In the genomic region with DNA sequence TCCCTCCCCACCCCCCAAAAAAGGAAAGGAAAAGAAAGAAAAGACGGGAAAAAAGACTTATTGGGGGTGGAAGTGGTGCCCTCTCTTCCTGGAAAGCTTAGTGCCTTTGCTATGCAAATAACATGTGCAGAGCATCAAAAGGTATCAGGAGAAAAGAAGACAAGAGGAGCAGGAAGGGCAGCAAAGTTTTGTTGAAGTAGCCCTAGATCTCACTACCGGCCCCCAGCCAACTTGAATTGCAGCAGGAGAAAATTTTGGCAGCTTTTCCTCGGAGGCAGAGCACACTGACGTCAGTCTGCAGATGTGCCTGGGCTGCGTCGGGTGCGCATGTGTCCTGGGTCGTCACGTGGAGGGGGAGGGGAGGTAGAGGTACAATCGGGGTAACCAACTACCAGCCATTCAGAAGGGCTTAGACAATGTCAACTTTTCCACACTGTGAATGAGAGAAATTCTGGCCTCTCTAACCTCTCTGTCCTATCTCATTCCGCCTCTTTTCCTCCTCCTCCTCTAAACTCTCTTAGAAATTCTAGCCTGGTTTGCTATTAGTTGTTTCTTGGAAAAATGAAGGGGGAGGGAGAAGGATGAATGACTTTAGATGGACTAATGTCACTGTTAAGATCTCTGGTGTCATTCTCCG, we compare ENCODE assay signal across 8 cellular contexts. TPM values are rescaled to one million over a fixed set of nuclear protein-coding genes. Genes with fewer than 3 reads are reported as not detected.
DNase-seq lines count a peak whose midpoint lies in the region; ATAC-seq and TF ChIP-seq lines count a peak whose summit lies in the region.

A gene with protein sequence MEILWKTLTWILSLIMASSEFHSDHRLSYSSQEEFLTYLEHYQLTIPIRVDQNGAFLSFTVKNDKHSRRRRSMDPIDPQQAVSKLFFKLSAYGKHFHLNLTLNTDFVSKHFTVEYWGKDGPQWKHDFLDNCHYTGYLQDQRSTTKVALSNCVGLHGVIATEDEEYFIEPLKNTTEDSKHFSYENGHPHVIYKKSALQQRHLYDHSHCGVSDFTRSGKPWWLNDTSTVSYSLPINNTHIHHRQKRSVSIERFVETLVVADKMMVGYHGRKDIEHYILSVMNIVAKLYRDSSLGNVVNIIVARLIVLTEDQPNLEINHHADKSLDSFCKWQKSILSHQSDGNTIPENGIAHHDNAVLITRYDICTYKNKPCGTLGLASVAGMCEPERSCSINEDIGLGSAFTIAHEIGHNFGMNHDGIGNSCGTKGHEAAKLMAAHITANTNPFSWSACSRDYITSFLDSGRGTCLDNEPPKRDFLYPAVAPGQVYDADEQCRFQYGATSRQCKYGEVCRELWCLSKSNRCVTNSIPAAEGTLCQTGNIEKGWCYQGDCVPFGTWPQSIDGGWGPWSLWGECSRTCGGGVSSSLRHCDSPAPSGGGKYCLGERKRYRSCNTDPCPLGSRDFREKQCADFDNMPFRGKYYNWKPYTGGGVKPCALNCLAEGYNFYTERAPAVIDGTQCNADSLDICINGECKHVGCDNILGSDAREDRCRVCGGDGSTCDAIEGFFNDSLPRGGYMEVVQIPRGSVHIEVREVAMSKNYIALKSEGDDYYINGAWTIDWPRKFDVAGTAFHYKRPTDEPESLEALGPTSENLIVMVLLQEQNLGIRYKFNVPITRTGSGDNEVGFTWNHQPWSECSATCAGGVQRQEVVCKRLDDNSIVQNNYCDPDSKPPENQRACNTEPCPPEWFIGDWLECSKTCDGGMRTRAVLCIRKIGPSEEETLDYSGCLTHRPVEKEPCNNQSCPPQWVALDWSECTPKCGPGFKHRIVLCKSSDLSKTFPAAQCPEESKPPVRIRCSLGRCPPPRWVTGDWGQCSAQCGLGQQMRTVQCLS (N-terminal part only) (minus strand): TSS at position 286 of the 637 bp plus-strand sequence. CDS start 8,247 bp downstream, outside the sequence.

- peak within 1 kb of the TSS; percentile 52 for H2AFZ ChIP-seq in neural cell (ENCODE audit: low read depth, low read length)

- no peak for TF ChIP-seq EP300 in neural cell (conservative IDR thresholded peaks at IDR 0.05; ENCODE audit: poor library complexity, severe bottlenecking)

- peak within 1 kb of the TSS; percentile 21 for H3K9ac ChIP-seq in neural cell (ENCODE audit: low read length)

- ATAC-seq in GM21423 (IDR thresholded peaks at IDR 0.05; ENCODE audit: unreplicated experiment), result peak; percentile 83

- peak within 1 kb of the TSS; percentile 64 for H3K4me2 ChIP-seq in neural cell (ENCODE audit: low read length)

- peaks cover 3% of the 10 kb centered on the region for H3K27me3 ChIP-seq in neural cell (ENCODE audit: insufficient read depth, low read depth, low read length)

- H3K79me2 ChIP-seq in neural cell (replicated peaks; ENCODE audit: insufficient read depth, low read length), result peaks cover 4% of the 10 kb centered on the region

- DNase-seq in DMS53 (lab: John Stamatoyannopoulos, UW), result peak; percentile 91
- DNase-seq in HuH-7 (ENCODE audit: low spot score), result peak; percentile 48
- DNase-seq in activated gamma-delta T cell (lab: John Stamatoyannopoulos, UW), result peak; percentile 44
- DNase-seq in fibroblast of villous mesenchyme (ENCODE audit: low read depth), result peak; percentile 99

- no peaks in the 10 kb centered on the region for H3K9me3 Mint-ChIP-seq in stimulated activated naive CD8-positive, alpha-beta T cell treated with anti-CD3 and anti-CD28 coated beads, Interleukin-15, Interleukin-2, amounts not matched to agents 100 ng/mL and 50 ng/mL, for 24 hours

- no peaks in the 10 kb centered on the region for H4K20me1 ChIP-seq in neural cell (ENCODE audit: insufficient read depth)

- no peaks in the 10 kb centered on the region for H3K36me3 Mint-ChIP-seq in stimulated activated naive CD8-positive, alpha-beta T cell treated with anti-CD3 and anti-CD28 coated beads, Interleukin-15, Interleukin-2, amounts not matched to agents 100 ng/mL and 50 ng/mL, for 24 hours (ENCODE audit: low read depth)

- peak; percentile 49; the same call in 1 of the 2 replicates for TF ChIP-seq POLR2A in Raji (IDR thresholded peaks at IDR 0.05; ENCODE audit: insufficient read depth, low read depth, low read length)

- no peak for TF ChIP-seq RAD21 in neural cell (conservative IDR thresholded peaks at IDR 0.05)

- no peaks in the 10 kb centered on the region for H3K36me3 ChIP-seq in neural cell (ENCODE audit: insufficient read depth, low read length)

- TF ChIP-seq CTCF in fibroblast of villous mesenchyme (IDR thresholded peaks at IDR 0.05; ENCODE audit: insufficient read depth, low read depth, low read length) (no peak), neural cell (IDR thresholded peaks at IDR 0.05; ENCODE audit: poor library complexity, severe bottlenecking) (no peak)

- H3K9me2 ChIP-seq in neural cell (ENCODE audit: insufficient read depth, low read length), result no peaks in the 10 kb centered on the region

- no peaks in the 10 kb centered on the region for H3K27me3 Mint-ChIP-seq in stimulated activated naive CD8-positive, alpha-beta T cell treated with anti-CD3 and anti-CD28 coated beads, Interleukin-15, Interleukin-2, amounts not matched to agents 100 ng/mL and 50 ng/mL, for 24 hours

- H3K27ac Mint-ChIP-seq in stimulated activated naive CD8-positive, alpha-beta T cell treated with anti-CD3 and anti-CD28 coated beads, Interleukin-15, Interleukin-2, amounts not matched to agents 100 ng/mL and 50 ng/mL, for 24 hours, result peak within 1 kb of the TSS; percentile 93

- H3K4me3 Mint-ChIP-seq in stimulated activated naive CD8-positive, alpha-beta T cell treated with anti-CD3 and anti-CD28 coated beads, Interleukin-15, Interleukin-2, amounts not matched to agents 100 ng/mL and 50 ng/mL, for 24 hours, result no peak within 1 kb of the TSS

- H3K9me3 ChIP-seq in neural cell (ENCODE audit: low read length), result no peaks in the 10 kb centered on the region

- H3F3A ChIP-seq in neural cell (ENCODE audit: insufficient read depth, low read length, poor library complexity, severe bottlenecking), result no peaks in the 10 kb centered on the region

- no peak within 1 kb of the TSS for H3K27ac ChIP-seq in neural cell (ENCODE audit: low read length)

- H3K4me3 ChIP-seq in fibroblast of villous mesenchyme (ENCODE audit: low read depth, low read length) (peak within 1 kb of the TSS; percentile 76), neural cell (ENCODE audit: low read length) (peak within 1 kb of the TSS; percentile 63)

- H3K4me1 Mint-ChIP-seq in stimulated activated naive CD8-positive, alpha-beta T cell treated with anti-CD3 and anti-CD28 coated beads, Interleukin-15, Interleukin-2, amounts not matched to agents 100 ng/mL and 50 ng/mL, for 24 hours (ENCODE audit: low read depth), result peaks cover 14% of the 10 kb centered on the region

TF ChIP-seq in neural cell, 6 proteins besides CTCF, POLR2A, EP300 and RAD21:
- TF ChIP-seq SMC3 (conservative IDR thresholded peaks at IDR 0.05; ENCODE audit: poor library complexity) (no peak), EZH2 (IDR thresholded peaks at IDR 0.05; ENCODE audit: borderline replicate concordance, insufficient read depth, low read length, poor library complexity, severe bottlenecking) (no peak), TAF1 (IDR thresholded peaks at IDR 0.05; ENCODE audit: low read depth) (no peak), MXI1 (conservative IDR thresholded peaks at IDR 0.05; ENCODE audit: poor library complexity, severe bottlenecking) (peak; percentile 27), POLR2AphosphoS5 (IDR thresholded peaks at IDR 0.05) (no peak)
- TF ChIP-seq, protein P1, sequence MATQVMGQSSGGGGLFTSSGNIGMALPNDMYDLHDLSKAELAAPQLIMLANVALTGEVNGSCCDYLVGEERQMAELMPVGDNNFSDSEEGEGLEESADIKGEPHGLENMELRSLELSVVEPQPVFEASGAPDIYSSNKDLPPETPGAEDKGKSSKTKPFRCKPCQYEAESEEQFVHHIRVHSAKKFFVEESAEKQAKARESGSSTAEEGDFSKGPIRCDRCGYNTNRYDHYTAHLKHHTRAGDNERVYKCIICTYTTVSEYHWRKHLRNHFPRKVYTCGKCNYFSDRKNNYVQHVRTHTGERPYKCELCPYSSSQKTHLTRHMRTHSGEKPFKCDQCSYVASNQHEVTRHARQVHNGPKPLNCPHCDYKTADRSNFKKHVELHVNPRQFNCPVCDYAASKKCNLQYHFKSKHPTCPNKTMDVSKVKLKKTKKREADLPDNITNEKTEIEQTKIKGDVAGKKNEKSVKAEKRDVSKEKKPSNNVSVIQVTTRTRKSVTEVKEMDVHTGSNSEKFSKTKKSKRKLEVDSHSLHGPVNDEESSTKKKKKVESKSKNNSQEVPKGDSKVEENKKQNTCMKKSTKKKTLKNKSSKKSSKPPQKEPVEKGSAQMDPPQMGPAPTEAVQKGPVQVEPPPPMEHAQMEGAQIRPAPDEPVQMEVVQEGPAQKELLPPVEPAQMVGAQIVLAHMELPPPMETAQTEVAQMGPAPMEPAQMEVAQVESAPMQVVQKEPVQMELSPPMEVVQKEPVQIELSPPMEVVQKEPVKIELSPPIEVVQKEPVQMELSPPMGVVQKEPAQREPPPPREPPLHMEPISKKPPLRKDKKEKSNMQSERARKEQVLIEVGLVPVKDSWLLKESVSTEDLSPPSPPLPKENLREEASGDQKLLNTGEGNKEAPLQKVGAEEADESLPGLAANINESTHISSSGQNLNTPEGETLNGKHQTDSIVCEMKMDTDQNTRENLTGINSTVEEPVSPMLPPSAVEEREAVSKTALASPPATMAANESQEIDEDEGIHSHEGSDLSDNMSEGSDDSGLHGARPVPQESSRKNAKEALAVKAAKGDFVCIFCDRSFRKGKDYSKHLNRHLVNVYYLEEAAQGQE (IDR thresholded peaks at IDR 0.05; ENCODE audit: borderline replicate concordance), result no peak

RNA-seq across cellular contexts. Expression of the gene that starts here (rescaled TPM):
- total RNA-seq in fibroblast of villous mesenchyme, result 95.9 and 121 TPM in 2 replicates
- polyA plus RNA-seq in neural cell, result 0.46 and 0.58 TPM in 2 replicates
- 13.6 and 14.2 TPM in 2 replicates for polyA minus RNA-seq in neural cell

Comparison
In these comparisons a context has a peak if more than half of its experiments do, and no peak if none do; other contexts are left out.
1. DNase-seq: peak in every context shown above with its lines; median percentile 99 in fibroblast of villous mesenchyme; 91 in DMS53; 48 in HuH-7; 44 in activated gamma-delta T cell.